In the genomic region with DNA sequence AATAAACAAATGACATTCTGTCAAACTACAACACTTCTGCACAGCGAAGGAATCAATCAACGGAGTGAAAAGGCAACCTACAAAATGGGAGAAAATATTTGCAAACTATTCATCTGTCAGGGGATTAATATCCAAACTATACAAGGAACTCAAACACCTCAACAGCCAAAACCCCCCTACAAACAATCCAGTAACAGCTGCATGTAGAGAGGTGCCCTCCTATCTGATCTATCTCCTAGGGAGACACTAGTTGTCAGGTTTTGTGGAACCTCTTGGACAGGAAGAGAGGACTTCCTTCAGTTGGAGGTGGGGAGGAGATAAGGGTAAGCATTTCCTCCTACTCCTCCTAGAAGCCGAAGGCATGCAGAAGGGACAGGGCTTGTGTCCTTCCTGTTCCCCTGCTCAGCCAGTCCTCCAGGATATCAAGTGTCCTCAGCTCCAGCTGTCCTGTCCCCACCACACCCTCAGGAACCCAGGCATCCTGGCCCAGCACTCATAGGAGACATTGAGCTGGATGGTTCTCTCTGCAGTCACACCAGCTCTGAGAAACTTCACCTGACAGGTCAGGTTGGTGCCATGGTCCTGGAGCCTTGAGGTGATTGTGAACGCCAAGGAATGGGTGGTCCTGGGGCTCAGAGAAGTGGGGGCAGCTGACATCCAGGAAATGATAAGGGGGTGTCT, we compare ENCODE assay signal across 1 cellular context.
TF ChIP-seq lines count a peak whose summit lies in the region.

No MANE protein-coding gene starts in this region.

TF ChIP-seq in K562, 482 proteins besides CTCF, POLR2A, EP300 and RAD21 (continued from another document and continues in another):
- TF ChIP-seq, protein P1, sequence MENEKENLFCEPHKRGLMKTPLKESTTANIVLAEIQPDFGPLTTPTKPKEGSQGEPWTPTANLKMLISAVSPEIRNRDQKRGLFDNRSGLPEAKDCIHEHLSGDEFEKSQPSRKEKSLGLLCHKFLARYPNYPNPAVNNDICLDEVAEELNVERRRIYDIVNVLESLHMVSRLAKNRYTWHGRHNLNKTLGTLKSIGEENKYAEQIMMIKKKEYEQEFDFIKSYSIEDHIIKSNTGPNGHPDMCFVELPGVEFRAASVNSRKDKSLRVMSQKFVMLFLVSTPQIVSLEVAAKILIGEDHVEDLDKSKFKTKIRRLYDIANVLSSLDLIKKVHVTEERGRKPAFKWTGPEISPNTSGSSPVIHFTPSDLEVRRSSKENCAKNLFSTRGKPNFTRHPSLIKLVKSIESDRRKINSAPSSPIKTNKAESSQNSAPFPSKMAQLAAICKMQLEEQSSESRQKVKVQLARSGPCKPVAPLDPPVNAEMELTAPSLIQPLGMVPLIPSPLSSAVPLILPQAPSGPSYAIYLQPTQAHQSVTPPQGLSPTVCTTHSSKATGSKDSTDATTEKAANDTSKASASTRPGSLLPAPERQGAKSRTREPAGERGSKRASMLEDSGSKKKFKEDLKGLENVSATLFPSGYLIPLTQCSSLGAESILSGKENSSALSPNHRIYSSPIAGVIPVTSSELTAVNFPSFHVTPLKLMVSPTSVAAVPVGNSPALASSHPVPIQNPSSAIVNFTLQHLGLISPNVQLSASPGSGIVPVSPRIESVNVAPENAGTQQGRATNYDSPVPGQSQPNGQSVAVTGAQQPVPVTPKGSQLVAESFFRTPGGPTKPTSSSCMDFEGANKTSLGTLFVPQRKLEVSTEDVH (IDR thresholded peaks at IDR 0.05; ENCODE audit: low read depth, partially characterized antibody), result peak; percentile 54
- TF ChIP-seq NFIX (CRISPR knock-in tag; IDR thresholded peaks at IDR 0.05; ENCODE audit: low read depth) (no peak), GTF2E2 (tag; IDR thresholded peaks at IDR 0.05) (no peak), KDM4B (IDR thresholded peaks at IDR 0.05; ENCODE audit: borderline replicate concordance in 2 of 2, low read depth in 1 of 2) (no peak), SIRT6 (IDR thresholded peaks at IDR 0.05; ENCODE audit: low read depth, low read length) (no peak), HCFC1 (IDR thresholded peaks at IDR 0.05; ENCODE audit: low read depth, low read length) (peak; percentile 35), KLF16 (IDR thresholded peaks at IDR 0.05) (0 out of 2 replicates have a peak, but pooled peaks have one; percentile 31), POLR2B (IDR thresholded peaks at IDR 0.05; ENCODE audit: low read depth, partially characterized antibody) (peak; percentile 92), NR2C1 (IDR thresholded peaks at IDR 0.05) (peak; percentile 62), NR2C1 (tag; IDR thresholded peaks at IDR 0.05) (no peak), TAF1 (IDR thresholded peaks at IDR 0.05; ENCODE audit: control insufficient read depth, extremely low read depth, insufficient read depth, low read length, severe bottlenecking) (peak; percentile 90), NEUROD1 (IDR thresholded peaks at IDR 0.05; ENCODE audit: borderline replicate concordance, low read depth, low read length, partially characterized antibody) (peak; percentile 53), LCOR (CRISPR knock-in tag; IDR thresholded peaks at IDR 0.05) (peak; percentile 18; the same call in 1 of the 2 replicates), TAF15 (IDR thresholded peaks at IDR 0.05; ENCODE audit: low read depth, low read length) (no peak), SMARCA4 (IDR thresholded peaks at IDR 0.05) (peak; percentile 83), CCNT2 (IDR thresholded peaks at IDR 0.05; ENCODE audit: borderline replicate concordance, extremely low read depth, insufficient read length, low read depth, low read length) (peak; percentile 53), YY1 (IDR thresholded peaks at IDR 0.05; ENCODE audit: borderline replicate concordance in 1 of 3, control insufficient read depth in 1 of 3, extremely low read depth in 1 of 3, insufficient read depth in 3 of 3, insufficient read length in 1 of 3, insufficient replicate concordance in 2 of 3, low read depth in 1 of 3, low read length in 2 of 3) (peak in 1 of 3 experiments; percentile 57), HDAC3 (IDR thresholded peaks at IDR 0.05; ENCODE audit: borderline replicate concordance, partially characterized antibody) (peak; percentile 81), ETV5 (CRISPR knock-in tag; IDR thresholded peaks at IDR 0.05; ENCODE audit: low read depth) (peak; percentile 96), CSDE1 (IDR thresholded peaks at IDR 0.05) (peak in 1 of 2 experiments; percentile 40; a peak in 2 of 4 replicates), ZC3H11A (IDR thresholded peaks at IDR 0.05; ENCODE audit: low read depth, low read length) (0 out of 2 replicates have a peak, but pooled peaks have one; percentile 44), THRAP3 (IDR thresholded peaks at IDR 0.05; ENCODE audit: borderline replicate concordance) (0 out of 2 replicates have a peak, but pooled peaks have one; percentile 80), CC2D1A (IDR thresholded peaks at IDR 0.05) (0 out of 2 replicates have a peak, but pooled peaks have one; percentile 18), MECOM (CRISPR knock-in tag; IDR thresholded peaks at IDR 0.05) (peak; percentile 97), SMARCC2 (IDR thresholded peaks at IDR 0.05; ENCODE audit: low read depth) (peak; percentile 46; the same call in 1 of the 2 replicates), TCF7 (IDR thresholded peaks at IDR 0.05; ENCODE audit: borderline replicate concordance) (no peak), TCF3 (CRISPR knock-in tag; IDR thresholded peaks at IDR 0.05) (peak; percentile 68), CBFA2T3 (IDR thresholded peaks at IDR 0.05) (peak; percentile 82), ARNT (IDR thresholded peaks at IDR 0.05) (peak; percentile 18 to 58; a peak in 2 of 4 replicates), CTBP1 (IDR thresholded peaks at IDR 0.05; ENCODE audit: borderline replicate concordance) (peak; percentile 93), RNF2 (IDR thresholded peaks at IDR 0.05) (peak; percentile 98; the same call in 1 of the 2 replicates), ETV6 (IDR thresholded peaks at IDR 0.05; ENCODE audit: borderline replicate concordance in 1 of 2, low read depth in 2 of 2, low read length in 1 of 2) (peak; percentile 96 to 98), ETV6 (CRISPR knock-in tag; IDR thresholded peaks at IDR 0.05; ENCODE audit: borderline replicate concordance) (no peak), ETV1 (tag; conservative IDR thresholded peaks at IDR 0.05; ENCODE audit: low read depth) (peak; percentile 98), SMARCE1 (IDR thresholded peaks at IDR 0.05) (peak; percentile 73), ZBED1 (IDR thresholded peaks at IDR 0.05) (no peak), NRF1 (conservative IDR thresholded peaks at IDR 0.05 in 1 of 2, IDR thresholded peaks at IDR 0.05 in 1 of 2) (peak in 1 of 2 experiments; percentile 30; a peak in 1 of 4 replicates), TAF7 (tag; IDR thresholded peaks at IDR 0.05) (peak; percentile 75)
- TF ChIP-seq, protein P2, sequence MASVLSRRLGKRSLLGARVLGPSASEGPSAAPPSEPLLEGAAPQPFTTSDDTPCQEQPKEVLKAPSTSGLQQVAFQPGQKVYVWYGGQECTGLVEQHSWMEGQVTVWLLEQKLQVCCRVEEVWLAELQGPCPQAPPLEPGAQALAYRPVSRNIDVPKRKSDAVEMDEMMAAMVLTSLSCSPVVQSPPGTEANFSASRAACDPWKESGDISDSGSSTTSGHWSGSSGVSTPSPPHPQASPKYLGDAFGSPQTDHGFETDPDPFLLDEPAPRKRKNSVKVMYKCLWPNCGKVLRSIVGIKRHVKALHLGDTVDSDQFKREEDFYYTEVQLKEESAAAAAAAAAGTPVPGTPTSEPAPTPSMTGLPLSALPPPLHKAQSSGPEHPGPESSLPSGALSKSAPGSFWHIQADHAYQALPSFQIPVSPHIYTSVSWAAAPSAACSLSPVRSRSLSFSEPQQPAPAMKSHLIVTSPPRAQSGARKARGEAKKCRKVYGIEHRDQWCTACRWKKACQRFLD (CRISPR knock-in tag; IDR thresholded peaks at IDR 0.05), result no peak
- TF ChIP-seq, protein P3, sequence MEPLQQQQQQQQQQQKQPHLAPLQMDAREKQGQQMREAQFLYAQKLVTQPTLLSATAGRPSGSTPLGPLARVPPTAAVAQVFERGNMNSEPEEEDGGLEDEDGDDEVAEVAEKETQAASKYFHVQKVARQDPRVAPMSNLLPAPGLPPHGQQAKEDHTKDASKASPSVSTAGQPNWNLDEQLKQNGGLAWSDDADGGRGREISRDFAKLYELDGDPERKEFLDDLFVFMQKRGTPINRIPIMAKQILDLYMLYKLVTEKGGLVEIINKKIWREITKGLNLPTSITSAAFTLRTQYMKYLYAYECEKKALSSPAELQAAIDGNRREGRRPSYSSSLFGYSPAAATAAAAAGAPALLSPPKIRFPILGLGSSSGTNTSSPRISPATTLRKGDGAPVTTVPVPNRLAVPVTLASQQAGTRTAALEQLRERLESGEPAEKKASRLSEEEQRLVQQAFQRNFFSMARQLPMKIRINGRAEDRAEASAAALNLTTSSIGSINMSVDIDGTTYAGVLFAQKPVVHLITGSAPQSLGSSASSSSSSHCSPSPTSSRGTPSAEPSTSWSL (CRISPR knock-in tag; IDR thresholded peaks at IDR 0.05; ENCODE audit: borderline replicate concordance), result 0 out of 2 replicates have a peak, but pooled peaks have one; percentile 25
- TF ChIP-seq, protein P4, sequence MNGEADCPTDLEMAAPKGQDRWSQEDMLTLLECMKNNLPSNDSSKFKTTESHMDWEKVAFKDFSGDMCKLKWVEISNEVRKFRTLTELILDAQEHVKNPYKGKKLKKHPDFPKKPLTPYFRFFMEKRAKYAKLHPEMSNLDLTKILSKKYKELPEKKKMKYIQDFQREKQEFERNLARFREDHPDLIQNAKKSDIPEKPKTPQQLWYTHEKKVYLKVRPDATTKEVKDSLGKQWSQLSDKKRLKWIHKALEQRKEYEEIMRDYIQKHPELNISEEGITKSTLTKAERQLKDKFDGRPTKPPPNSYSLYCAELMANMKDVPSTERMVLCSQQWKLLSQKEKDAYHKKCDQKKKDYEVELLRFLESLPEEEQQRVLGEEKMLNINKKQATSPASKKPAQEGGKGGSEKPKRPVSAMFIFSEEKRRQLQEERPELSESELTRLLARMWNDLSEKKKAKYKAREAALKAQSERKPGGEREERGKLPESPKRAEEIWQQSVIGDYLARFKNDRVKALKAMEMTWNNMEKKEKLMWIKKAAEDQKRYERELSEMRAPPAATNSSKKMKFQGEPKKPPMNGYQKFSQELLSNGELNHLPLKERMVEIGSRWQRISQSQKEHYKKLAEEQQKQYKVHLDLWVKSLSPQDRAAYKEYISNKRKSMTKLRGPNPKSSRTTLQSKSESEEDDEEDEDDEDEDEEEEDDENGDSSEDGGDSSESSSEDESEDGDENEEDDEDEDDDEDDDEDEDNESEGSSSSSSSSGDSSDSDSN (IDR thresholded peaks at IDR 0.05; ENCODE audit: borderline replicate concordance in 1 of 2, low read depth in 2 of 2, low read length in 2 of 2), result peak in 1 of 2 experiments; percentile 88; a peak in 2 of 4 replicates
- TF ChIP-seq, protein P5, sequence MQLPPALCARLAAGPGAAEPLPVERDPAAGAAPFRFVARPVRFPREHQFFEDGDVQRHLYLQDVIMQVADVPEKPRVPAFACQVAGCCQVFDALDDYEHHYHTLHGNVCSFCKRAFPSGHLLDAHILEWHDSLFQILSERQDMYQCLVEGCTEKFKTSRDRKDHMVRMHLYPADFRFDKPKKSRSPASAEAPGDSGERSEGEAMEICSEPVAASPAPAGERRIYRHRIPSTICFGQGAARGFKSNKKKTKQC (CRISPR knock-in tag; IDR thresholded peaks at IDR 0.05), result no peak
- TF ChIP-seq, protein P6, sequence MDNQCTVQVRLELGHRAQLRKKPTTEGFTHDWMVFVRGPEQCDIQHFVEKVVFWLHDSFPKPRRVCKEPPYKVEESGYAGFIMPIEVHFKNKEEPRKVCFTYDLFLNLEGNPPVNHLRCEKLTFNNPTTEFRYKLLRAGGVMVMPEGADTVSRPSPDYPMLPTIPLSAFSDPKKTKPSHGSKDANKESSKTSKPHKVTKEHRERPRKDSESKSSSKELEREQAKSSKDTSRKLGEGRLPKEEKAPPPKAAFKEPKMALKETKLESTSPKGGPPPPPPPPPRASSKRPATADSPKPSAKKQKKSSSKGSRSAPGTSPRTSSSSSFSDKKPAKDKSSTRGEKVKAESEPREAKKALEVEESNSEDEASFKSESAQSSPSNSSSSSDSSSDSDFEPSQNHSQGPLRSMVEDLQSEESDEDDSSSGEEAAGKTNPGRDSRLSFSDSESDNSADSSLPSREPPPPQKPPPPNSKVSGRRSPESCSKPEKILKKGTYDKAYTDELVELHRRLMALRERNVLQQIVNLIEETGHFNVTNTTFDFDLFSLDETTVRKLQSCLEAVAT (IDR thresholded peaks at IDR 0.05), result peak; percentile 9 to 58; a peak in 2 of 4 replicates
- TF ChIP-seq, protein P7, sequence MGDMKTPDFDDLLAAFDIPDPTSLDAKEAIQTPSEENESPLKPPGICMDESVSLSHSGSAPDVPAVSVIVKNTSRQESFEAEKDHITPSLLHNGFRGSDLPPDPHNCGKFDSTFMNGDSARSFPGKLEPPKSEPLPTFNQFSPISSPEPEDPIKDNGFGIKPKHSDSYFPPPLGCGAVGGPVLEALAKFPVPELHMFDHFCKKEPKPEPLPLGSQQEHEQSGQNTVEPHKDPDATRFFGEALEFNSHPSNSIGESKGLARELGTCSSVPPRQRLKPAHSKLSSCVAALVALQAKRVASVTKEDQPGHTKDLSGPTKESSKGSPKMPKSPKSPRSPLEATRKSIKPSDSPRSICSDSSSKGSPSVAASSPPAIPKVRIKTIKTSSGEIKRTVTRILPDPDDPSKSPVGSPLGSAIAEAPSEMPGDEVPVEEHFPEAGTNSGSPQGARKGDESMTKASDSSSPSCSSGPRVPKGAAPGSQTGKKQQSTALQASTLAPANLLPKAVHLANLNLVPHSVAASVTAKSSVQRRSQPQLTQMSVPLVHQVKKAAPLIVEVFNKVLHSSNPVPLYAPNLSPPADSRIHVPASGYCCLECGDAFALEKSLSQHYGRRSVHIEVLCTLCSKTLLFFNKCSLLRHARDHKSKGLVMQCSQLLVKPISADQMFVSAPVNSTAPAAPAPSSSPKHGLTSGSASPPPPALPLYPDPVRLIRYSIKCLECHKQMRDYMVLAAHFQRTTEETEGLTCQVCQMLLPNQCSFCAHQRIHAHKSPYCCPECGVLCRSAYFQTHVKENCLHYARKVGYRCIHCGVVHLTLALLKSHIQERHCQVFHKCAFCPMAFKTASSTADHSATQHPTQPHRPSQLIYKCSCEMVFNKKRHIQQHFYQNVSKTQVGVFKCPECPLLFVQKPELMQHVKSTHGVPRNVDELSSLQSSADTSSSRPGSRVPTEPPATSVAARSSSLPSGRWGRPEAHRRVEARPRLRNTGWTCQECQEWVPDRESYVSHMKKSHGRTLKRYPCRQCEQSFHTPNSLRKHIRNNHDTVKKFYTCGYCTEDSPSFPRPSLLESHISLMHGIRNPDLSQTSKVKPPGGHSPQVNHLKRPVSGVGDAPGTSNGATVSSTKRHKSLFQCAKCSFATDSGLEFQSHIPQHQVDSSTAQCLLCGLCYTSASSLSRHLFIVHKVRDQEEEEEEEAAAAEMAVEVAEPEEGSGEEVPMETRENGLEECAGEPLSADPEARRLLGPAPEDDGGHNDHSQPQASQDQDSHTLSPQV (IDR thresholded peaks at IDR 0.05), result peak; percentile 62
- TF ChIP-seq, protein P8, sequence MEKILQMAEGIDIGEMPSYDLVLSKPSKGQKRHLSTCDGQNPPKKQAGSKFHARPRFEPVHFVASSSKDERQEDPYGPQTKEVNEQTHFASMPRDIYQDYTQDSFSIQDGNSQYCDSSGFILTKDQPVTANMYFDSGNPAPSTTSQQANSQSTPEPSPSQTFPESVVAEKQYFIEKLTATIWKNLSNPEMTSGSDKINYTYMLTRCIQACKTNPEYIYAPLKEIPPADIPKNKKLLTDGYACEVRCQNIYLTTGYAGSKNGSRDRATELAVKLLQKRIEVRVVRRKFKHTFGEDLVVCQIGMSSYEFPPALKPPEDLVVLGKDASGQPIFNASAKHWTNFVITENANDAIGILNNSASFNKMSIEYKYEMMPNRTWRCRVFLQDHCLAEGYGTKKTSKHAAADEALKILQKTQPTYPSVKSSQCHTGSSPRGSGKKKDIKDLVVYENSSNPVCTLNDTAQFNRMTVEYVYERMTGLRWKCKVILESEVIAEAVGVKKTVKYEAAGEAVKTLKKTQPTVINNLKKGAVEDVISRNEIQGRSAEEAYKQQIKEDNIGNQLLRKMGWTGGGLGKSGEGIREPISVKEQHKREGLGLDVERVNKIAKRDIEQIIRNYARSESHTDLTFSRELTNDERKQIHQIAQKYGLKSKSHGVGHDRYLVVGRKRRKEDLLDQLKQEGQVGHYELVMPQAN (IDR thresholded peaks at IDR 0.05; ENCODE audit: borderline replicate concordance), result peak; percentile 65
